Comparison of ENCODE assay signal across 2 cellular contexts in the genomic region with DNA sequence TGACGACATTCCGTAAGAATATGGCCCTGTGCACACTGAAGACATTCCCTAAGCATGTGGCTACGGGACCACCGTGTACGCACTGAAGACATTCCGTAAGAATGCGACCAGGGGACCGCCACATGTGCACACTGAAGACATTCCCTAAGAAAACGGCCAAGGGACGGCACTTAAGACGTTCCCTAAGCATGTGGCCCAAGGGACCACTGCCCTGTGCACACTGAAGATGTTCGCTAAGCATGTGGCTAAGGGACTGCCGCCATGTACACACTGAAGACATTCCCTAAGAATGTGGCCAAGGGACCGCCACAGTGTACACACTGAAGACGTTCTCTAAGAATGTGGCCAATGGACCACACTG.
TF ChIP-seq lines count a peak whose summit lies in the region.

No MANE protein-coding gene starts in this region.

TF ChIP-seq in GM23338, 12 proteins besides CTCF, POLR2A, EP300 and RAD21:
- no peak for TF ChIP-seq ZNF114 (CRISPR knock-in tag; IDR thresholded peaks at IDR 0.05)
- TF ChIP-seq, protein P1, sequence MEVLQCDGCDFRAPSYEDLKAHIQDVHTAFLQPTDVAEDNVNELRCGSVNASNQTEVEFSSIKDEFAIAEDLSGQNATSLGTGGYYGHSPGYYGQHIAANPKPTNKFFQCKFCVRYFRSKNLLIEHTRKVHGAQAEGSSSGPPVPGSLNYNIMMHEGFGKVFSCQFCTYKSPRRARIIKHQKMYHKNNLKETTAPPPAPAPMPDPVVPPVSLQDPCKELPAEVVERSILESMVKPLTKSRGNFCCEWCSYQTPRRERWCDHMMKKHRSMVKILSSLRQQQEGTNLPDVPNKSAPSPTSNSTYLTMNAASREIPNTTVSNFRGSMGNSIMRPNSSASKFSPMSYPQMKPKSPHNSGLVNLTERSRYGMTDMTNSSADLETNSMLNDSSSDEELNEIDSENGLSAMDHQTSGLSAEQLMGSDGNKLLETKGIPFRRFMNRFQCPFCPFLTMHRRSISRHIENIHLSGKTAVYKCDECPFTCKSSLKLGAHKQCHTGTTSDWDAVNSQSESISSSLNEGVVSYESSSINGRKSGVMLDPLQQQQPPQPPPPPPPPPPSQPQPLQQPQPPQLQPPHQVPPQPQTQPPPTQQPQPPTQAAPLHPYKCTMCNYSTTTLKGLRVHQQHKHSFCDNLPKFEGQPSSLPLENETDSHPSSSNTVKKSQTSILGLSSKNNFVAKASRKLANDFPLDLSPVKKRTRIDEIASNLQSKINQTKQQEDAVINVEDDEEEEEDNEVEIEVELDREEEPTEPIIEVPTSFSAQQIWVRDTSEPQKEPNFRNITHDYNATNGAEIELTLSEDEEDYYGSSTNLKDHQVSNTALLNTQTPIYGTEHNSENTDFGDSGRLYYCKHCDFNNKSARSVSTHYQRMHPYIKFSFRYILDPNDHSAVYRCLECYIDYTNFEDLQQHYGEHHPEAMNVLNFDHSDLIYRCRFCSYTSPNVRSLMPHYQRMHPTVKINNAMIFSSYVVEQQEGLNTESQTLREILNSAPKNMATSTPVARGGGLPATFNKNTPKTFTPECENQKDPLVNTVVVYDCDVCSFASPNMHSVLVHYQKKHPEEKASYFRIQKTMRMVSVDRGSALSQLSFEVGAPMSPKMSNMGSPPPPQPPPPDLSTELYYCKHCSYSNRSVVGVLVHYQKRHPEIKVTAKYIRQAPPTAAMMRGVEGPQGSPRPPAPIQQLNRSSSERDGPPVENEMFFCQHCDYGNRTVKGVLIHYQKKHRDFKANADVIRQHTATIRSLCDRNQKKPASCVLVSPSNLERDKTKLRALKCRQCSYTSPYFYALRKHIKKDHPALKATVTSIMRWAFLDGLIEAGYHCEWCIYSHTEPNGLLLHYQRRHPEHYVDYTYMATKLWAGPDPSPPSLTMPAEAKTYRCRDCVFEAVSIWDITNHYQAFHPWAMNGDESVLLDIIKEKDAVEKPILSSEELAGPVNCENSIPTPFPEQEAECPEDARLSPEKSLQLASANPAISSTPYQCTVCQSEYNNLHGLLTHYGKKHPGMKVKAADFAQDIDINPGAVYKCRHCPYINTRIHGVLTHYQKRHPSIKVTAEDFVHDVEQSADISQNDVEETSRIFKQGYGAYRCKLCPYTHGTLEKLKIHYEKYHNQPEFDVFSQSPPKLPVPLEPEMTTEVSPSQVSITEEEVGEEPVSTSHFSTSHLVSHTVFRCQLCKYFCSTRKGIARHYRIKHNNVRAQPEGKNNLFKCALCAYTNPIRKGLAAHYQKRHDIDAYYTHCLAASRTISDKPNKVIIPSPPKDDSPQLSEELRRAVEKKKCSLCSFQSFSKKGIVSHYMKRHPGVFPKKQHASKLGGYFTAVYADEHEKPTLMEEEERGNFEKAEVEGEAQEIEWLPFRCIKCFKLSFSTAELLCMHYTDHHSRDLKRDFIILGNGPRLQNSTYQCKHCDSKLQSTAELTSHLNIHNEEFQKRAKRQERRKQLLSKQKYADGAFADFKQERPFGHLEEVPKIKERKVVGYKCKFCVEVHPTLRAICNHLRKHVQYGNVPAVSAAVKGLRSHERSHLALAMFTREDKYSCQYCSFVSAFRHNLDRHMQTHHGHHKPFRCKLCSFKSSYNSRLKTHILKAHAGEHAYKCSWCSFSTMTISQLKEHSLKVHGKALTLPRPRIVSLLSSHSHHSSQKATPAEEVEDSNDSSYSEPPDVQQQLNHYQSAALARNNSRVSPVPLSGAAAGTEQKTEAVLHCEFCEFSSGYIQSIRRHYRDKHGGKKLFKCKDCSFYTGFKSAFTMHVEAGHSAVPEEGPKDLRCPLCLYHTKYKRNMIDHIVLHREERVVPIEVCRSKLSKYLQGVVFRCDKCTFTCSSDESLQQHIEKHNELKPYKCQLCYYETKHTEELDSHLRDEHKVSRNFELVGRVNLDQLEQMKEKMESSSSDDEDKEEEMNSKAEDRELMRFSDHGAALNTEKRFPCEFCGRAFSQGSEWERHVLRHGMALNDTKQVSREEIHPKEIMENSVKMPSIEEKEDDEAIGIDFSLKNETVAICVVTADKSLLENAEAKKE (CRISPR knock-in tag; IDR thresholded peaks at IDR 0.05) = no peak
- peak; percentile 4 for TF ChIP-seq JUNB (IDR thresholded peaks at IDR 0.05; ENCODE audit: unreplicated experiment)
- TF ChIP-seq, protein P2, sequence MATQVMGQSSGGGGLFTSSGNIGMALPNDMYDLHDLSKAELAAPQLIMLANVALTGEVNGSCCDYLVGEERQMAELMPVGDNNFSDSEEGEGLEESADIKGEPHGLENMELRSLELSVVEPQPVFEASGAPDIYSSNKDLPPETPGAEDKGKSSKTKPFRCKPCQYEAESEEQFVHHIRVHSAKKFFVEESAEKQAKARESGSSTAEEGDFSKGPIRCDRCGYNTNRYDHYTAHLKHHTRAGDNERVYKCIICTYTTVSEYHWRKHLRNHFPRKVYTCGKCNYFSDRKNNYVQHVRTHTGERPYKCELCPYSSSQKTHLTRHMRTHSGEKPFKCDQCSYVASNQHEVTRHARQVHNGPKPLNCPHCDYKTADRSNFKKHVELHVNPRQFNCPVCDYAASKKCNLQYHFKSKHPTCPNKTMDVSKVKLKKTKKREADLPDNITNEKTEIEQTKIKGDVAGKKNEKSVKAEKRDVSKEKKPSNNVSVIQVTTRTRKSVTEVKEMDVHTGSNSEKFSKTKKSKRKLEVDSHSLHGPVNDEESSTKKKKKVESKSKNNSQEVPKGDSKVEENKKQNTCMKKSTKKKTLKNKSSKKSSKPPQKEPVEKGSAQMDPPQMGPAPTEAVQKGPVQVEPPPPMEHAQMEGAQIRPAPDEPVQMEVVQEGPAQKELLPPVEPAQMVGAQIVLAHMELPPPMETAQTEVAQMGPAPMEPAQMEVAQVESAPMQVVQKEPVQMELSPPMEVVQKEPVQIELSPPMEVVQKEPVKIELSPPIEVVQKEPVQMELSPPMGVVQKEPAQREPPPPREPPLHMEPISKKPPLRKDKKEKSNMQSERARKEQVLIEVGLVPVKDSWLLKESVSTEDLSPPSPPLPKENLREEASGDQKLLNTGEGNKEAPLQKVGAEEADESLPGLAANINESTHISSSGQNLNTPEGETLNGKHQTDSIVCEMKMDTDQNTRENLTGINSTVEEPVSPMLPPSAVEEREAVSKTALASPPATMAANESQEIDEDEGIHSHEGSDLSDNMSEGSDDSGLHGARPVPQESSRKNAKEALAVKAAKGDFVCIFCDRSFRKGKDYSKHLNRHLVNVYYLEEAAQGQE (IDR thresholded peaks at IDR 0.05; ENCODE audit: unreplicated experiment) = no peak
- TF ChIP-seq CREB1 (CRISPR knock-in tag; IDR thresholded peaks at IDR 0.05; ENCODE audit: low read depth) = no peak

TF ChIP-seq in H1, 55 proteins besides CTCF, POLR2A, EP300 and RAD21:
- TF ChIP-seq SP2 (IDR thresholded peaks at IDR 0.05; ENCODE audit: low read length) (no peak), TEAD4 (IDR thresholded peaks at IDR 0.05; ENCODE audit: low read depth, low read length) (no peak), YY1 (IDR thresholded peaks at IDR 0.05; ENCODE audit: low read depth, low read length) (no peak), KDM1A (IDR thresholded peaks at IDR 0.05; ENCODE audit: borderline replicate concordance, low read length) (no peak), NRF1 (IDR thresholded peaks at IDR 0.05; ENCODE audit: low read depth, low read length) (no peak), TCF12 (IDR thresholded peaks at IDR 0.05; ENCODE audit: low read depth, low read length) (no peak), ASH2L (IDR thresholded peaks at IDR 0.05; ENCODE audit: low read length) (no peak), SAP30 (IDR thresholded peaks at IDR 0.05; ENCODE audit: insufficient read depth, insufficient replicate concordance, low read length) (no peak), MAFK (IDR thresholded peaks at IDR 0.05; ENCODE audit: low read depth, low read length) (no peak), BRCA1 (IDR thresholded peaks at IDR 0.05; ENCODE audit: low read depth, low read length) (no peak), NANOG (IDR thresholded peaks at IDR 0.05; ENCODE audit: insufficient read depth, low read depth, low read length, poor library complexity, severe bottlenecking) (no peak), FOSL1 (IDR thresholded peaks at IDR 0.05; ENCODE audit: insufficient read depth, low read depth, low read length) (no peak)
- TF ChIP-seq, protein P3, sequence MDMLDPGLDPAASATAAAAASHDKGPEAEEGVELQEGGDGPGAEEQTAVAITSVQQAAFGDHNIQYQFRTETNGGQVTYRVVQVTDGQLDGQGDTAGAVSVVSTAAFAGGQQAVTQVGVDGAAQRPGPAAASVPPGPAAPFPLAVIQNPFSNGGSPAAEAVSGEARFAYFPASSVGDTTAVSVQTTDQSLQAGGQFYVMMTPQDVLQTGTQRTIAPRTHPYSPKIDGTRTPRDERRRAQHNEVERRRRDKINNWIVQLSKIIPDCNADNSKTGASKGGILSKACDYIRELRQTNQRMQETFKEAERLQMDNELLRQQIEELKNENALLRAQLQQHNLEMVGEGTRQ (IDR thresholded peaks at IDR 0.05; ENCODE audit: low read length) = no peak
- TF ChIP-seq, protein P4, sequence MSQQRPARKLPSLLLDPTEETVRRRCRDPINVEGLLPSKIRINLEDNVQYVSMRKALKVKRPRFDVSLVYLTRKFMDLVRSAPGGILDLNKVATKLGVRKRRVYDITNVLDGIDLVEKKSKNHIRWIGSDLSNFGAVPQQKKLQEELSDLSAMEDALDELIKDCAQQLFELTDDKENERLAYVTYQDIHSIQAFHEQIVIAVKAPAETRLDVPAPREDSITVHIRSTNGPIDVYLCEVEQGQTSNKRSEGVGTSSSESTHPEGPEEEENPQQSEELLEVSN (IDR thresholded peaks at IDR 0.05) = no peak
TF ChIP-seq in H1: peak in this region for 0.
